13 cellular contexts compared by ENCODE assay signal in the genomic region with DNA sequence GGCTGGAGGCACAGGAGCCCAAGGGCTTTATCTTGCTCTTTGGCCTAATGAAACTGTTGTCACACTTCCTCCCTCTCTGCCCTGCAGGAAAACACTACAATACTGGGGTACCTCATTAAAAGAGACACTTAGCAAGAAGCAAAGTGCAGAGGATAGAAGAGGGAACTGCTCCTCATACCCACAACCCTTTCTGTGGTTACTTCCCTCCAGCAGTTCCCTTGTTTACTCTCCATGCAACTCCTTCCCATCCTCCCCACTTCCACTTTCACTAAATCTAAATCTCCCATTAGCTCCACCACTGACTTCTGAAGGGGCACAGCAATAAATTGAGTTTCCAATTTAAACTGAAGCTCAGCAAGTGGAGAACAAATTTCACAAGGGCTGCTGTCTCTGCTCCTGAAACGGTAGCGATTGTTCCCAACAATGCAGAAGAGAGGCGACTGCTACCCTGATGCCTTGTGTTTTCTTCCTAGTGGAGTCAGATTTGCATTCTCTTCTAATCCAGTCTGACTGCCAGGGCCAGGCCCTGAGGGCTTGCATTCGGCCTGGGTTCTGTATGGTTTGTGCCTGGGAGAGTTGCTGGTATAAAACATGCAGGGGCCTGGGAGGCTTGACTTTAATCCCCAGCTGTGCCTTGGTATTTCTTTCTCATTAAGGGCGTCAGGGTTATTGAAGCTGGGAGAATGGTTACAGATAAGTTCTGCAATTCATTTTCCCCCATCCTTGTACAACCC.
DNase-seq lines count a peak whose midpoint lies in the region; ATAC-seq and TF ChIP-seq lines count a peak whose summit lies in the region.
"Had no signal": no experiment of that assay in that cellular context is flagged by ENCODE, and none has a peak within 500 bp of the region (broad histone marks: within the 10 kb centered on the region; RNA-seq: fewer than 3 reads in every experiment).

No MANE protein-coding gene starts in this region.

- no peak overlapping the region for H3K9ac ChIP-seq in DND-41 (ENCODE audit: low read depth, low read length)

- no peak for TF ChIP-seq CTCF in DND-41 (IDR thresholded peaks at IDR 0.05; ENCODE audit: borderline replicate concordance, extremely low read depth, low read length, poor library complexity, severe bottlenecking)

- ATAC-seq in DND-41 (ENCODE audit: insufficient read depth, low read depth), result peak; percentile 54; the same call in 1 of the 3 replicates
- ATAC-seq in GM21723 (IDR thresholded peaks at IDR 0.05; ENCODE audit: unreplicated experiment), result no peak
- no peak for ATAC-seq in GM18519 (IDR thresholded peaks at IDR 0.05; ENCODE audit: low FRiP score, unreplicated experiment)
- ATAC-seq: body of pancreas; stimulated activated effector memory CD8-positive, alpha-beta T cell treated with anti-CD3 and anti-CD28 coated beads, Interleukin-12 subunit alpha, Interleukin-12 subunit beta, amount 100 ng/mL, for 72 hours had no signal

- H3K79me2 ChIP-seq in DND-41 (ENCODE audit: insufficient read depth, low read length), result no peaks in the 10 kb centered on the region

- H3K9me3 ChIP-seq in DND-41 (ENCODE audit: insufficient read depth, low read length, severe bottlenecking), result no peaks in the 10 kb centered on the region
- H3K9me3 ChIP-seq: body of pancreas had no signal

- H3K9me3 Mint-ChIP-seq in dendritic cell treated with granulocyte-macrophage colony-stimulating factor and Interleukin-4, amounts not matched to agents 40 ng/mL and 50 ng/mL, for 4 days, result peaks cover 9% of the 10 kb centered on the region
- H3K9me3 Mint-ChIP-seq in activated CD4-positive, alpha-beta T cell treated with anti-CD3 and anti-CD28 coated beads, Interleukin-2, amount 10 ng/mL, durations not matched to agents 7 days and 5 days, result no peaks in the 10 kb centered on the region

- H3K4me1 ChIP-seq in DND-41 (ENCODE audit: insufficient read depth, low read length), result no peaks in the 10 kb centered on the region
- H3K4me1 ChIP-seq: body of pancreas had no signal

- H2AFZ ChIP-seq in DND-41 (ENCODE audit: low read depth, low read length), result no peak overlapping the region

- DNase-seq in DND-41, result no peak
- DNase-seq in NCI-H128 (lab: John Stamatoyannopoulos, UW; ENCODE audit: unreplicated experiment), result peak; percentile 11
- DNase-seq in midbrain (lab: John Stamatoyannopoulos, UW), result peak; percentile 40
- no peak for DNase-seq in activated CD4-positive, alpha-beta T cell treated with anti-CD3 and anti-CD28 coated beads, Interleukin-2, amount 10 ng/mL, durations not matched to agents 7 days and 5 days
- no peak for DNase-seq in activated CD4-positive, alpha-beta T cell treated with anti-CD3 and anti-CD28 coated beads, Interleukin-2, amount 50 U/mL, for 1 hour
- DNase-seq: activated naive CD4-positive, alpha-beta T cell; effector CD8-positive, alpha-beta T cell; stimulated activated CD4-positive, alpha-beta T cell treated with anti-CD3 and anti-CD28 coated beads, Interleukin-4, amount 100 ng/mL, for 24 hours had no signal

- CTCF ChIA-PET in activated CD4-positive, alpha-beta T cell treated with anti-CD3 and anti-CD28 coated beads, Interleukin-2, amount 10 ng/mL, durations not matched to agents 7 days and 5 days (lab: Charles Lee), result no interaction called here

- H3K36me3 Mint-ChIP-seq in dendritic cell treated with granulocyte-macrophage colony-stimulating factor and Interleukin-4, amounts not matched to agents 40 ng/mL and 50 ng/mL, for 4 days (ENCODE audit: low read depth), result peaks cover 6% of the 10 kb centered on the region
- no peaks in the 10 kb centered on the region for H3K36me3 Mint-ChIP-seq in activated CD4-positive, alpha-beta T cell treated with anti-CD3 and anti-CD28 coated beads, Interleukin-2, amount 10 ng/mL, durations not matched to agents 7 days and 5 days (ENCODE audit: low read depth)
- H3K36me3 Mint-ChIP-seq: stimulated activated effector memory CD8-positive, alpha-beta T cell treated with anti-CD3 and anti-CD28 coated beads, Interleukin-12 subunit alpha, Interleukin-12 subunit beta, amount 100 ng/mL, for 72 hours had no signal

- intact Hi-C loops in dendritic cell treated with granulocyte-macrophage colony-stimulating factor and Interleukin-4, amounts not matched to agents 40 ng/mL and 50 ng/mL, for 4 days (cut with micrococcal nuclease), result loop anchor here (5.0 kb wide), 1 partner anchor 34 kb away; no protein-coding TSS in a partner anchor

- POLR2A ChIA-PET in activated CD4-positive, alpha-beta T cell treated with anti-CD3 and anti-CD28 coated beads, Interleukin-2, amount 10 ng/mL, durations not matched to agents 7 days and 5 days (lab: Charles Lee), result no interaction called here

- H4K20me1 ChIP-seq in DND-41 (ENCODE audit: insufficient read depth, low read length), result no peaks in the 10 kb centered on the region

- peak overlapping the region; percentile 26 for H3K27ac Mint-ChIP-seq in dendritic cell treated with granulocyte-macrophage colony-stimulating factor and Interleukin-4, amounts not matched to agents 40 ng/mL and 50 ng/mL, for 4 days
- no peak overlapping the region for H3K27ac Mint-ChIP-seq in activated CD4-positive, alpha-beta T cell treated with anti-CD3 and anti-CD28 coated beads, Interleukin-2, amount 10 ng/mL, durations not matched to agents 7 days and 5 days
- H3K27ac Mint-ChIP-seq: stimulated activated effector memory CD8-positive, alpha-beta T cell treated with anti-CD3 and anti-CD28 coated beads, Interleukin-12 subunit alpha, Interleukin-12 subunit beta, amount 100 ng/mL, for 72 hours had no signal

- no peak overlapping the region for H3K4me3 ChIP-seq in DND-41 (ENCODE audit: low read depth in 1 of 2, low read length in 2 of 2)
- H3K4me3 ChIP-seq: body of pancreas had no signal

- no peak overlapping the region for H3K27ac ChIP-seq in DND-41 (ENCODE audit: low read length)
- H3K27ac ChIP-seq: body of pancreas had no signal

- H3K27me3 Mint-ChIP-seq in dendritic cell treated with granulocyte-macrophage colony-stimulating factor and Interleukin-4, amounts not matched to agents 40 ng/mL and 50 ng/mL, for 4 days, result peaks cover 3% of the 10 kb centered on the region
- H3K27me3 Mint-ChIP-seq in activated CD4-positive, alpha-beta T cell treated with anti-CD3 and anti-CD28 coated beads, Interleukin-2, amount 10 ng/mL, durations not matched to agents 7 days and 5 days, result no peaks in the 10 kb centered on the region

- H3K4me1 Mint-ChIP-seq in dendritic cell treated with granulocyte-macrophage colony-stimulating factor and Interleukin-4, amounts not matched to agents 40 ng/mL and 50 ng/mL, for 4 days (ENCODE audit: low read depth), result peaks cover 67% of the 10 kb centered on the region
- no peaks in the 10 kb centered on the region for H3K4me1 Mint-ChIP-seq in activated CD4-positive, alpha-beta T cell treated with anti-CD3 and anti-CD28 coated beads, Interleukin-2, amount 10 ng/mL, durations not matched to agents 7 days and 5 days
- H3K4me1 Mint-ChIP-seq: stimulated activated effector memory CD8-positive, alpha-beta T cell treated with anti-CD3 and anti-CD28 coated beads, Interleukin-12 subunit alpha, Interleukin-12 subunit beta, amount 100 ng/mL, for 72 hours had no signal

- no peaks in the 10 kb centered on the region for H3K27me3 ChIP-seq in DND-41 (ENCODE audit: insufficient read depth, low read length, poor library complexity)
- H3K27me3 ChIP-seq: body of pancreas had no signal

- no peak overlapping the region for H3K4me3 Mint-ChIP-seq in dendritic cell treated with granulocyte-macrophage colony-stimulating factor and Interleukin-4, amounts not matched to agents 40 ng/mL and 50 ng/mL, for 4 days
- H3K4me3 Mint-ChIP-seq in activated CD4-positive, alpha-beta T cell treated with anti-CD3 and anti-CD28 coated beads, Interleukin-2, amount 10 ng/mL, durations not matched to agents 7 days and 5 days, result no peak overlapping the region
- H3K4me3 Mint-ChIP-seq: stimulated activated effector memory CD8-positive, alpha-beta T cell treated with anti-CD3 and anti-CD28 coated beads, Interleukin-12 subunit alpha, Interleukin-12 subunit beta, amount 100 ng/mL, for 72 hours had no signal

- H3K4me2 ChIP-seq in DND-41 (ENCODE audit: insufficient read depth, low read length), result no peak overlapping the region

- H3K36me3 ChIP-seq in DND-41 (ENCODE audit: insufficient read depth, low read length), result no peaks in the 10 kb centered on the region

Comparison
In these comparisons a context has a peak if more than half of its experiments do, and no peak if none do; other contexts are left out.
1. DNase-seq: peak in NCI-H128 (single experiment) and midbrain (single experiment); none in DND-41 (single experiment), activated CD4-positive, alpha-beta T cell treated with anti-CD3 and anti-CD28 coated beads, Interleukin-2, amount 10 ng/mL, durations not matched to agents 7 days and 5 days (single experiment) and activated CD4-positive, alpha-beta T cell treated with anti-CD3 and anti-CD28 coated beads, Interleukin-2, amount 50 U/mL, for 1 hour (single experiment).